In the genomic region with DNA sequence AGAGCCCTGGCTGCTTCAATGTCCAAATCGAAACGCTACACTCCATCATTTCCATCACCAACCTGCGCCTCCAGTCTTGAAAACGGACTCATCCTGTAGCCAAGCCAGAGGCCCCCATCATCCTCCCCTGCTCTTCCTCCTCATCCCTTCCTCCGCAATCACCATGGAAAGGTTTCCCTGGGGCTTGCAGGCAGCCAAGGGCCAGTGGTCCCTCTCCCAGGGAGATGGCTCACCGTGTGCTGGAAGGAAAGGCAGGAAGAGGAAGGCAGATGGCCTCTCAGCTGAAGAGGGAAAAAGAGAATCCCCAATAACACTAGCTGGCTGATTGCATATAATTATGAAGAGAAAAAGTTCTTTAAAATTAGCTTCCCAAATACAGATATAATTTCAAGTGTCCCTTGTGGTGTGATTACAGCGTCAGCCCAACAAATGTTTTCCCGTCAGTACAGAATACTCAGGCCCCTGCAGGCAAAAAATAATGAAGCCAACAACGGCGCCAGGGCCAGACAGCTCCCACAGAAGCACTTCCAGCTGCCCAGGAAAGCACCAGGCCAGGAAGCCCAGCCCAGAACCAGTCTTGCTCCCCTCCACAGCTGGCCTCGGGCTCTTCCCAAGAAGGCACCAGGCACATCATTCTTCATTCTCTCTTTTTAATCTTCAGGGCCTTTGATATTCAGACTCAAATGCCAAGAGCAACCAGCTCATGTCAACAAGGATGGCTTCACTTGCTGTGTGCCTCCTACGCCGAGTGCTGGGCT, we compare ENCODE assay signal across 9 cellular contexts. TPM values are rescaled to one million over a fixed set of nuclear protein-coding genes. Genes with fewer than 3 reads are reported as not detected.
DNase-seq lines count a peak whose midpoint lies in the region; ATAC-seq and TF ChIP-seq lines count a peak whose summit lies in the region.
"Had no signal": no experiment of that assay in that cellular context is flagged by ENCODE, and none has a peak within 500 bp of the region (broad histone marks: within the 10 kb centered on the region; RNA-seq: fewer than 3 reads in every experiment).

No MANE protein-coding gene starts in this region.

- DNase-seq in natural killer cell (no peak), medulla oblongata (ENCODE audit: extremely low spot score) (peak; percentile 74), SIG-M5 (lab: John Stamatoyannopoulos, UW) (no peak), NK-92 (lab: John Stamatoyannopoulos, UW; ENCODE audit: unreplicated experiment) (no peak), T1000 (lab: John Stamatoyannopoulos, UW) (no peak), HuH-7.5 (ENCODE audit: low spot score) (no peak)
- no peak for DNase-seq in natural killer cell treated with Interleukin-12 subunit alpha and Interleukin-12 subunit beta and Interleukin-15 and Interleukin-18, amount 100 ng/mL, for 72 hours (ENCODE audit: low spot score)

- H3K4me1 Mint-ChIP-seq in natural killer cell = peaks cover 59 to 93% of the 10 kb centered on the region in 2 donors
- peaks cover 42 to 53% of the 10 kb centered on the region in 2 donors for H3K4me1 Mint-ChIP-seq in natural killer cell treated with Interleukin-12 subunit alpha and Interleukin-12 subunit beta and Interleukin-15 and Interleukin-18, amount 100 ng/mL, for 72 hours (ENCODE audit: low read depth in 2 of 2)

- peak overlapping the region; percentile 77 for H3K27ac ChIP-seq in cingulate gyrus (ENCODE audit: low read depth, low read length)

- no peaks in the 10 kb centered on the region for H3K27me3 Mint-ChIP-seq in natural killer cell (ENCODE audit: low read depth in 2 of 2)
- H3K27me3 Mint-ChIP-seq in natural killer cell treated with Interleukin-12 subunit alpha and Interleukin-12 subunit beta and Interleukin-15 and Interleukin-18, amount 100 ng/mL, for 72 hours = no peaks in the 10 kb centered on the region

- peaks cover 0 to 2% of the 10 kb centered on the region in 2 donors for H3K9me3 Mint-ChIP-seq in natural killer cell
- no peaks in the 10 kb centered on the region for H3K9me3 Mint-ChIP-seq in natural killer cell treated with Interleukin-12 subunit alpha and Interleukin-12 subunit beta and Interleukin-15 and Interleukin-18, amount 100 ng/mL, for 72 hours

- H3K4me3 Mint-ChIP-seq in natural killer cell = no peak overlapping the region
- H3K4me3 Mint-ChIP-seq in natural killer cell treated with Interleukin-12 subunit alpha and Interleukin-12 subunit beta and Interleukin-15 and Interleukin-18, amount 100 ng/mL, for 72 hours = no peak overlapping the region

- H3K36me3 Mint-ChIP-seq in natural killer cell = no peaks in the 10 kb centered on the region
- H3K36me3 Mint-ChIP-seq in natural killer cell treated with Interleukin-12 subunit alpha and Interleukin-12 subunit beta and Interleukin-15 and Interleukin-18, amount 100 ng/mL, for 72 hours = no peaks in the 10 kb centered on the region

- no peak for ATAC-seq in natural killer cell
- no peak for ATAC-seq in natural killer cell treated with Interleukin-12 subunit alpha and Interleukin-12 subunit beta and Interleukin-15 and Interleukin-18, amount 100 ng/mL, for 72 hours
- ATAC-seq: GM12878 had no signal

- intact Hi-C loops in natural killer cell (cut with micrococcal nuclease) = no loop called here

- no peak for TF ChIP-seq CTCF in natural killer cell (IDR thresholded peaks at IDR 0.05)

- H3K27ac Mint-ChIP-seq in natural killer cell = peak overlapping the region; percentile 56 to 78
- H3K27ac Mint-ChIP-seq in natural killer cell treated with Interleukin-12 subunit alpha and Interleukin-12 subunit beta and Interleukin-15 and Interleukin-18, amount 100 ng/mL, for 72 hours = peak overlapping the region in 1 of 2 donors; percentile 64

RNA-seq across cellular contexts. Expression of a gene that starts 24.7 kb away (rescaled TPM):
- total RNA-seq in natural killer cell = 10 to 100 TPM; 73.2 to 74.8 (median 74.4) TPM
- total RNA-seq in natural killer cell treated with Interleukin-12 subunit alpha and Interleukin-12 subunit beta and Interleukin-15 and Interleukin-18, amount 100 ng/mL, for 72 hours = 10 to 100 TPM; 57.9 to 92.1 TPM
